ENCODE assay signal across 1 cellular context in the genomic region with DNA sequence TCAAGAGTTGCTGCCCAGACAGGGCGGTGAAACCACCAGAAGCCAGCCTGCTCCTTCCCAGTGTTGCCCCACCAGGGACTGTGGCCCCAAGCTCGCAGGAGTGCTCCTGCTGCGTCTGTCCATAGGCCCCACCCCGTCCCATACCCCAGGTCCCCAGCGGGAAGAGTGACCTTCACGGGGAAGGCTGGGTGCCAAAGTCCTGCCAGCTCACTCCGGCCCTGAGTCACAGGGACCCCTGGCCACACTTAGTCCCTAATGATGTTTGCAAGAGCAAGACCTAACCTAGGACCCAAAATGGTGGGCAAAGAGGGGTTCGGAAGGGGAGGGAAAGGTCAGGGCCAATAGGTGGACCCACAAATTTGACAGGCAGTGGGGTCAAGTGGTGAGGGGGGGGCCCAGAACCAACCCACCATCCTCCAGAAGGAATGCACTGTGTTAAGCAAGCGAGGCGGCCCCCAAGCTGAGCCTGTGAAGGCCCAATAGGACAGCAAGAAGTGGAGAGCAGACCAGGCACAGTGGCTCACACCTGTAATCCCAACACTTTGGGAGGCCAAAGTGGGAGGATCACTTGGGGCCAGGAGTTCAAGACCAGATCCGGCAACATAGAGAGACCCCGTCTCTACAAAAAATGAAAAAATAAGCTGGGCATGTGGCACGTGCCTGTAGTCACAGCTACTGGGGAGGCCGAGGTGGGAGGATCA.
TF ChIP-seq lines count a peak whose summit lies in the region.

No MANE protein-coding gene starts in this region.

TF ChIP-seq in A549, 52 proteins besides CTCF, POLR2A, EP300 and RAD21:
- TF ChIP-seq, protein P1, sequence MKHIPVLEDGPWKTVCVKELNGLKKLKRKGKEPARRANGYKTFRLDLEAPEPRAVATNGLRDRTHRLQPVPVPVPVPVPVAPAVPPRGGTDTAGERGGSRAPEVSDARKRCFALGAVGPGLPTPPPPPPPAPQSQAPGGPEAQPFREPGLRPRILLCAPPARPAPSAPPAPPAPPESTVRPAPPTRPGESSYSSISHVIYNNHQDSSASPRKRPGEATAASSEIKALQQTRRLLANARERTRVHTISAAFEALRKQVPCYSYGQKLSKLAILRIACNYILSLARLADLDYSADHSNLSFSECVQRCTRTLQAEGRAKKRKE (CRISPR knock-in tag; IDR thresholded peaks at IDR 0.05; ENCODE audit: low read depth): no peak
- TF ChIP-seq SMC3 (IDR thresholded peaks at IDR 0.05) (no peak), CHD2 (IDR thresholded peaks at IDR 0.05; ENCODE audit: low read length, partially characterized antibody) (no peak), GATA3 (IDR thresholded peaks at IDR 0.05; ENCODE audit: borderline replicate concordance) (no peak), ZNF302 (CRISPR knock-in tag; IDR thresholded peaks at IDR 0.05) (no peak), HOXB13 (CRISPR knock-in tag; IDR thresholded peaks at IDR 0.05; ENCODE audit: low read depth) (no peak), RNF2 (IDR thresholded peaks at IDR 0.05; ENCODE audit: borderline replicate concordance, low read depth) (no peak), NR3C1 (IDR thresholded peaks at IDR 0.05) (no peak), MYC (IDR thresholded peaks at IDR 0.05; ENCODE audit: borderline replicate concordance, low read length) (no peak), EHF (CRISPR knock-in tag; IDR thresholded peaks at IDR 0.05) (no peak), HDAC2 (IDR thresholded peaks at IDR 0.05) (no peak), RFX5 (IDR thresholded peaks at IDR 0.05) (no peak), CEBPB (IDR thresholded peaks at IDR 0.05) (no peak), MAZ (IDR thresholded peaks at IDR 0.05; ENCODE audit: borderline replicate concordance, low read depth, low read length) (no peak)
- TF ChIP-seq, protein P2, sequence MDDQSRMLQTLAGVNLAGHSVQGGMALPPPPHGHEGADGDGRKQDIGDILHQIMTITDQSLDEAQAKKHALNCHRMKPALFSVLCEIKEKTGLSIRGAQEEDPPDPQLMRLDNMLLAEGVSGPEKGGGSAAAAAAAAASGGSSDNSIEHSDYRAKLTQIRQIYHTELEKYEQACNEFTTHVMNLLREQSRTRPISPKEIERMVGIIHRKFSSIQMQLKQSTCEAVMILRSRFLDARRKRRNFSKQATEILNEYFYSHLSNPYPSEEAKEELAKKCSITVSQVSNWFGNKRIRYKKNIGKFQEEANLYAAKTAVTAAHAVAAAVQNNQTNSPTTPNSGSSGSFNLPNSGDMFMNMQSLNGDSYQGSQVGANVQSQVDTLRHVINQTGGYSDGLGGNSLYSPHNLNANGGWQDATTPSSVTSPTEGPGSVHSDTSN (IDR thresholded peaks at IDR 0.05): no peak
- TF ChIP-seq, protein P3, sequence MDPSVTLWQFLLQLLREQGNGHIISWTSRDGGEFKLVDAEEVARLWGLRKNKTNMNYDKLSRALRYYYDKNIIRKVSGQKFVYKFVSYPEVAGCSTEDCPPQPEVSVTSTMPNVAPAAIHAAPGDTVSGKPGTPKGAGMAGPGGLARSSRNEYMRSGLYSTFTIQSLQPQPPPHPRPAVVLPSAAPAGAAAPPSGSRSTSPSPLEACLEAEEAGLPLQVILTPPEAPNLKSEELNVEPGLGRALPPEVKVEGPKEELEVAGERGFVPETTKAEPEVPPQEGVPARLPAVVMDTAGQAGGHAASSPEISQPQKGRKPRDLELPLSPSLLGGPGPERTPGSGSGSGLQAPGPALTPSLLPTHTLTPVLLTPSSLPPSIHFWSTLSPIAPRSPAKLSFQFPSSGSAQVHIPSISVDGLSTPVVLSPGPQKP (IDR thresholded peaks at IDR 0.05; ENCODE audit: low read depth, low read length): no peak
- TF ChIP-seq, protein P4, sequence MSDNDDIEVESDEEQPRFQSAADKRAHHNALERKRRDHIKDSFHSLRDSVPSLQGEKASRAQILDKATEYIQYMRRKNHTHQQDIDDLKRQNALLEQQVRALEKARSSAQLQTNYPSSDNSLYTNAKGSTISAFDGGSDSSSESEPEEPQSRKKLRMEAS (IDR thresholded peaks at IDR 0.05): no peak
TF ChIP-seq in A549: peak in this region for 0.
